8 cellular contexts compared by ENCODE assay signal in genomic region chr9:764105-764524, GRCh38.
DNase-seq lines count a peak whose midpoint lies in the region; ATAC-seq, FAIRE-seq and TF ChIP-seq lines count a peak whose summit lies in the region.

No MANE protein-coding gene starts in this region.

- H3K9me3 ChIP-seq in CD4-positive, alpha-beta T cell (ENCODE audit: control insufficient read depth, low read length) = no peaks in the 10 kb centered on the region
- H3K9me3 ChIP-seq in PC-3 (ENCODE audit: low read length) (no peaks in the 10 kb centered on the region), GM12878 (replicated peaks; ENCODE audit: control insufficient read depth, insufficient read depth, low read length) (no peaks in the 10 kb centered on the region)

- peak; percentile 19 for TF ChIP-seq RAD21 in GM12878 (IDR thresholded peaks at IDR 0.05; ENCODE audit: insufficient read depth, low read depth, low read length)

- peak overlapping the region; percentile 57 for H3K4me2 ChIP-seq in PC-3 (ENCODE audit: low read length)
- H3K4me2 ChIP-seq in GM12878 (ENCODE audit: control insufficient read depth, insufficient read depth) = no peak overlapping the region

- H4K20me1 ChIP-seq in PC-3 (ENCODE audit: low read length) (no peaks in the 10 kb centered on the region), GM12878 (ENCODE audit: control insufficient read depth, insufficient read depth) (no peaks in the 10 kb centered on the region)

- H3K4me3 ChIP-seq in PC-3 (ENCODE audit: low read length) (no peak overlapping the region), GM12878 (no peak overlapping the region)

- 59% methylated on average over 12 of the region's 12 CpGs for WGBS in GM12878 (ENCODE audit: insufficient coverage, insufficient replicate concordance, low lambda C conversion rate, missing lambda C conversion rate)

- in situ Hi-C loops in GM12878 (cut with MboI) = no loop called here

- H3K9ac ChIP-seq in PC-3 (ENCODE audit: low read length) (no peak overlapping the region), GM12878 (ENCODE audit: control insufficient read depth, insufficient read depth, low read length) (no peak overlapping the region)

- no peaks in the 10 kb centered on the region for H3K36me3 Mint-ChIP-seq in CD4-positive, alpha-beta T cell (ENCODE audit: low read depth)

- no peaks in the 10 kb centered on the region for H3F3A ChIP-seq in PC-3 (ENCODE audit: low read length, unreplicated experiment)

- H3K36me3 ChIP-seq in PC-3 (ENCODE audit: low read depth, low read length) (no peaks in the 10 kb centered on the region), GM12878 (ENCODE audit: control insufficient read depth in 2 of 2, insufficient read depth in 2 of 2, low read length in 1 of 2) (no peaks in the 10 kb centered on the region)

- RAD21 ChIA-PET in GM12878 (lab: Charles Lee; ENCODE audit: unreplicated experiment) = no interaction called here

- H3K79me2 ChIP-seq in PC-3 (ENCODE audit: low read length) = no peaks in the 10 kb centered on the region
- no peaks in the 10 kb centered on the region for H3K79me2 ChIP-seq in GM12878 (ENCODE audit: control insufficient read depth, insufficient read depth, low read length)

- H3K27ac ChIP-seq in CD4-positive, alpha-beta T cell (ENCODE audit: low read depth, low read length) = no peak overlapping the region
- no peak overlapping the region for H3K27ac ChIP-seq in PC-3 (ENCODE audit: low read length)
- H3K27ac ChIP-seq in GM12878 (ENCODE audit: control insufficient read depth, insufficient read depth) = no peak overlapping the region

- TF ChIP-seq CTCF in CD4-positive, alpha-beta T cell (IDR thresholded peaks at IDR 0.05) = peak; percentile 33
- TF ChIP-seq CTCF in PC-3 (conservative IDR thresholded peaks at IDR 0.05; ENCODE audit: low read depth, low read length) (peak; percentile 88), GM12878 (IDR thresholded peaks at IDR 0.05 in 2 of 3, conservative IDR thresholded peaks at IDR 0.05 in 1 of 3; ENCODE audit: control insufficient read depth in 2 of 3, extremely low read depth in 1 of 3, insufficient read depth in 1 of 3, low read depth in 3 of 3, low read length in 3 of 3) (peak; percentile 40 to 58 (median 50))

- intact Hi-C loops in CD4-positive, alpha-beta T cell (cut with DNase I, micrococcal nuclease) = no loop called here
- intact Hi-C loops in PC-3 (cut with micrococcal nuclease) (loop anchor here (1.0 to 5.0 kb wide), 4 partner anchors 151 to 417 kb away; no protein-coding TSS in a partner anchor), GM12878 (cut with micrococcal nuclease; ENCODE audit: unreplicated experiment) (loop anchor here (1.0 kb wide), 1 partner anchor 150 kb away; no protein-coding TSS in a partner anchor)

- H3K9me3 Mint-ChIP-seq in CD4-positive, alpha-beta T cell = peaks cover 2% of the 10 kb centered on the region

- TF ChIP-seq POLR2A in GM12878 (IDR thresholded peaks at IDR 0.05; ENCODE audit: low read depth, low read length) = no peak

- H2AFZ ChIP-seq in PC-3 (ENCODE audit: low read length) = peak overlapping the region; percentile 76
- H2AFZ ChIP-seq in GM12878 (ENCODE audit: control insufficient read depth, low read depth, low read length) = no peak overlapping the region

- H3K4me3 Mint-ChIP-seq in CD4-positive, alpha-beta T cell = no peak overlapping the region

- peak; percentile 57 for ATAC-seq in CD4-positive, alpha-beta T cell (ENCODE audit: poor library complexity)
- ATAC-seq in PC-3 (peak; percentile 99), GM12878 (peak; percentile 98), GM18520 (IDR thresholded peaks at IDR 0.05; ENCODE audit: unreplicated experiment) (no peak)

- POLR2A ChIA-PET in CD4-positive, alpha-beta T cell (lab: Charles Lee) = no interaction called here
- POLR2A ChIA-PET in PC-3 (lab: Charles Lee; ENCODE audit: unreplicated experiment) = no interaction called here
- POLR2A ChIA-PET in GM12878 (lab: Charles Lee) = no interaction called here

- peaks cover 28% of the 10 kb centered on the region for H3K27me3 Mint-ChIP-seq in CD4-positive, alpha-beta T cell

- CTCF ChIA-PET in CD4-positive, alpha-beta T cell (lab: Charles Lee) = no interaction called here
- CTCF ChIA-PET in PC-3 (lab: Charles Lee) (interaction anchor here (0.5 to 0.6 kb wide), 2 partner anchors 31 to 151 kb away, joined by 3 read pairs; no protein-coding TSS in a partner anchor), GM12878 (lab: Yijun Ruan, JAX) (interaction anchor here (0.7 to 0.9 kb wide), 3 partner anchors 69 to 238 kb away, joined by 3 to 4 read pairs (median 3); no protein-coding TSS in a partner anchor)

- H3K4me1 Mint-ChIP-seq in CD4-positive, alpha-beta T cell (ENCODE audit: low read depth) = no peaks in the 10 kb centered on the region

- SMC1A ChIA-PET in GM12878 (lab: Charles Lee; ENCODE audit: uncharacterized antibody, unreplicated experiment) = interaction anchor here (0.6 to 0.8 kb wide), 4 partner anchors 14 to 669 kb away, joined by 3 to 4 read pairs (median 3); no protein-coding TSS in a partner anchor

- no peak for TF ChIP-seq EP300 in GM12878 (IDR thresholded peaks at IDR 0.05; ENCODE audit: borderline replicate concordance in 1 of 2, control insufficient read depth in 1 of 2, low read depth in 2 of 2, low read length in 2 of 2)

- no peak for FAIRE-seq in GM12878 (lab: Jason Lieb, UNC)

- H3K9me2 ChIP-seq in PC-3 (replicated peaks; ENCODE audit: low read length) = no peaks in the 10 kb centered on the region

- no TSS peak for BruUV-seq in PC-3 (replicated peaks; lab: Mats Ljungman, UMichigan)
- no TSS peak for BruUV-seq in GM12878 (replicated peaks; lab: Mats Ljungman, UMichigan)

- H3K27me3 ChIP-seq in CD4-positive, alpha-beta T cell (ENCODE audit: control insufficient read depth, insufficient read depth, low read length) = peaks cover 13% of the 10 kb centered on the region
- H3K27me3 ChIP-seq in PC-3 (ENCODE audit: low read length) (no peaks in the 10 kb centered on the region), GM12878 (replicated peaks in 1 of 2; ENCODE audit: control insufficient read depth in 2 of 2, insufficient read depth in 2 of 2, low read length in 1 of 2) (peaks cover 0 to 1% of the 10 kb centered on the region in 2 experiments; a peak in 2 of 4 replicates)

- no peak overlapping the region for H3K27ac Mint-ChIP-seq in CD4-positive, alpha-beta T cell

- H3K4me1 ChIP-seq in PC-3 (ENCODE audit: insufficient read depth, low read length) (peaks cover 8% of the 10 kb centered on the region; the same call in 1 of the 2 replicates), GM12878 (ENCODE audit: control insufficient read depth, insufficient read depth, low read length) (no peaks in the 10 kb centered on the region)

- peak in 4 of 10 experiments; percentile 4 to 16 (median 8) for DNase-seq in CD4-positive, alpha-beta T cell
- DNase-seq in GM19238 (ENCODE audit: insufficient read length, low spot score) (peak; percentile 22), HT1080 (ENCODE audit: low read depth) (peak; percentile 93), PC-3 (peak; percentile 84), GM12878 (ENCODE audit: low read depth, low spot score) (no peak), inferior parietal cortex (ENCODE audit: extremely low spot score) (peak; percentile 57)
- DNase-seq in stimulated activated CD4-positive, alpha-beta T cell treated with anti-CD3 and anti-CD28 coated beads, Interleukin-2, amount 100 ng/mL, for 24 hours = peak; percentile 26 to 33

TF ChIP-seq in GM12878, 131 proteins besides CTCF, POLR2A, EP300 and RAD21:
- TF ChIP-seq SMC3 (IDR thresholded peaks at IDR 0.05; ENCODE audit: borderline replicate concordance, low read length) (peak; percentile 45), YBX1 (IDR thresholded peaks at IDR 0.05) (no peak)
TF ChIP-seq in GM12878: peak in this region for 1.

Comparison
In these comparisons a context has a peak if more than half of its experiments do, and no peak if none do; other contexts are left out.
1. CTCF ChIP-seq: peak in every context shown above with its lines; median percentile 88 in PC-3; 50 in GM12878; 33 in CD4-positive, alpha-beta T cell.
2. intact Hi-C loops: an anchor here in PC-3 (1.0 to 5.0 kb wide) and GM12878 (1.0 kb wide); none called in CD4-positive, alpha-beta T cell.